8 cellular contexts compared by ENCODE assay signal in genomic region chr1:147670319-147671003, GRCh38.
A peak's percentile ranks its signal among the peaks of the same experiment; 100 is the strongest.
DNase-seq lines count a peak whose midpoint lies in the region; ATAC-seq and TF ChIP-seq lines count a peak whose summit lies in the region.

Gene ACP6 (minus strand): TSS chr1:147670524. CDS start chr1:147670048, 476 bp downstream.

- peak; percentile 93 for DNase-seq in AG08396 (ENCODE audit: low spot score)
- DNase-seq in NCI-H226: peak; percentile 92
- peak; percentile 50 to 95 for DNase-seq in cerebellar nuclear complex (lab: John Stamatoyannopoulos, UW)
- peak; percentile 99 for DNase-seq in islet precursor cell
- DNase-seq in stimulated activated CD4-positive, alpha-beta T cell treated with anti-CD3 and anti-CD28 coated beads, Interleukin-12 subunit alpha, Interleukin-12 subunit beta, amount 100 ng/mL, for 4 hours: peak; percentile 84

- in situ Hi-C loops in GM18951 (cut with MboI; ENCODE audit: low sequenced_read_pairs, unreplicated experiment): no loop called here

- TF ChIP-seq POLR2A in GM18951 (IDR thresholded peaks at IDR 0.05; ENCODE audit: extremely low read depth, insufficient read depth, insufficient read length): peak; percentile 37

- ATAC-seq in HG03196 (IDR thresholded peaks at IDR 0.05; ENCODE audit: unreplicated experiment): peak; percentile 95
- ATAC-seq in activated CD4-positive, CD25-positive, alpha-beta regulatory T cell treated with anti-CD3 and anti-CD28 coated beads, Interleukin-2, amount 50 U/mL, for 24 hours: peak; percentile 99

Comparison
In these comparisons a context has a peak if more than half of its experiments do, and no peak if none do; other contexts are left out.
1. Peak in every context shown above with its lines: DNase-seq and ATAC-seq.